Comparison of ENCODE assay signal across 9 cellular contexts in genomic region chr2:68789603-68790002, GRCh38. TPM values are rescaled to one million over a fixed set of nuclear protein-coding genes. Genes with fewer than 3 reads are reported as not detected.
DNase-seq lines count a peak whose midpoint lies in the region; TF ChIP-seq lines count a peak whose summit lies in the region.
"Had no signal": no experiment of that assay in that cellular context is flagged by ENCODE, and none has a peak within 500 bp of the region (broad histone marks: within the 10 kb centered on the region; RNA-seq: fewer than 3 reads in every experiment).

No MANE protein-coding gene starts in this region.

- no peak overlapping the region for H3K4me2 ChIP-seq in H9 (ENCODE audit: insufficient read depth, insufficient read length, low read length)

- no peak overlapping the region for H3K18ac ChIP-seq in H9 (ENCODE audit: insufficient read length, low read depth, low read length)

- no peaks in the 10 kb centered on the region for H4K20me1 ChIP-seq in H9 (ENCODE audit: control insufficient read depth, insufficient read depth, insufficient read length)

- no peaks in the 10 kb centered on the region for H3K9me3 ChIP-seq in H9 (ENCODE audit: control insufficient read depth, low read depth, low read length)

- intact Hi-C loops in dorsolateral prefrontal cortex (cut with DNase I), result no loop called here

- H2AK5ac ChIP-seq in H9 (ENCODE audit: insufficient read length, low read length), result no peak overlapping the region

- no peak overlapping the region for H3K56ac ChIP-seq in H9 (ENCODE audit: insufficient read length, low read depth, low read length)

- no peak overlapping the region for H3K14ac ChIP-seq in H9 (ENCODE audit: insufficient read depth, low read length)

- H3K27me3 ChIP-seq in H9 (ENCODE audit: insufficient read depth, low read length) (no peaks in the 10 kb centered on the region), dorsolateral prefrontal cortex (no peaks in the 10 kb centered on the region)

- H2BK120ac ChIP-seq in H9 (ENCODE audit: low read depth, low read length, poor library complexity, severe bottlenecking), result no peak overlapping the region

- no peak overlapping the region for H2BK20ac ChIP-seq in H9 (ENCODE audit: low read depth, low read length, poor library complexity, severe bottlenecking)

- H2BK12ac ChIP-seq in H9 (ENCODE audit: insufficient read length, low read depth, low read length), result no peak overlapping the region

- no peaks in the 10 kb centered on the region for H3K79me2 ChIP-seq in H9 (ENCODE audit: insufficient read depth, low read length)

- H3K4me3 Mint-ChIP-seq in H9 (no peak overlapping the region), IgD-negative memory B cell (peak overlapping the region; percentile 41 to 88 (median 58))

- no peak overlapping the region for H4K91ac ChIP-seq in H9 (ENCODE audit: insufficient read length, low read depth, low read length)

- H3K27ac ChIP-seq in H9 (ENCODE audit: insufficient read length, low read depth, low read length) (no peak overlapping the region), dorsolateral prefrontal cortex (no peak overlapping the region)

- H3K4me3 ChIP-seq in dorsolateral prefrontal cortex, result no peak overlapping the region

- DNase-seq in activated T-cell treated with anti-CD3 and anti-CD28 coated beads for 48 hours (ENCODE audit: low read depth), result peak; percentile 51
- DNase-seq in activated T-cell treated with anti-CD3 and anti-CD28 coated beads for 4 hours, result no peak
- DNase-seq in H9, result no peak
- peak; percentile 62 for DNase-seq in stimulated activated CD4-positive, alpha-beta T cell treated with anti-CD3 and anti-CD28 coated beads, Interleukin-4, amount 100 ng/mL, for 24 hours
- no peak for DNase-seq in NCI-H774 (lab: John Stamatoyannopoulos, UW)
- DNase-seq in dorsolateral prefrontal cortex, result no peak
- no peak for DNase-seq in central memory CD4-positive, alpha-beta T cell
- DNase-seq: aorta had no signal

- H3K9me3 Mint-ChIP-seq in H9 (no peaks in the 10 kb centered on the region), IgD-negative memory B cell (peaks cover 0 to 3% (median 0%) of the 10 kb centered on the region in 3 donors)

- peak overlapping the region; percentile 99 for H3K23ac ChIP-seq in H9 (ENCODE audit: insufficient read length, low read depth, low read length)

- H4K8ac ChIP-seq in H9 (replicated peaks; ENCODE audit: insufficient read length, low read depth, low read length), result peak overlapping the region; percentile 95

- H3K36me3 Mint-ChIP-seq in H9 (ENCODE audit: insufficient read depth in 1 of 3, low read depth in 3 of 3), result no peaks in the 10 kb centered on the region
- H3K36me3 Mint-ChIP-seq in IgD-negative memory B cell, result peaks cover 25% of the 10 kb centered on the region

- H3K23me2 ChIP-seq in H9 (ENCODE audit: insufficient read length, low read depth, low read length, poor library complexity, severe bottlenecking), result no peaks in the 10 kb centered on the region

- no peak overlapping the region for H2BK5ac ChIP-seq in H9 (ENCODE audit: insufficient read length, low read length)

- no peaks in the 10 kb centered on the region for H3K4me1 ChIP-seq in H9 (ENCODE audit: insufficient read depth, low read length)

- TF ChIP-seq CTCF in H9 (conservative IDR thresholded peaks at IDR 0.05) (no peak), dorsolateral prefrontal cortex (IDR thresholded peaks at IDR 0.05 in 54 of 56, conservative IDR thresholded peaks at IDR 0.05 in 2 of 56; ENCODE audit: low read depth in 1 of 56, partially characterized antibody in 56 of 56) (no peak)

- WGBS in H9 (ENCODE audit: extremely low coverage, insufficient read length, low lambda C conversion rate), result no CpG with 5 or more reads among the region's 7 CpGs

- H3K79me1 ChIP-seq in H9 (ENCODE audit: insufficient read depth, low read depth, low read length, poor library complexity, severe bottlenecking), result no peaks in the 10 kb centered on the region

- no peak overlapping the region for H3T11ph ChIP-seq in H9 (ENCODE audit: low read length)

- H4K5ac ChIP-seq in H9 (ENCODE audit: insufficient read length, low read depth, low read length), result no peak overlapping the region

- no peak overlapping the region for H3K4ac ChIP-seq in H9 (ENCODE audit: low read depth, low read length)

- H2BK15ac ChIP-seq in H9 (ENCODE audit: low read depth, low read length), result no peak overlapping the region

- no peak overlapping the region for H3K9ac ChIP-seq in H9 (ENCODE audit: extremely low read depth, insufficient read length, low read length)

- H2AFZ ChIP-seq in H9 (ENCODE audit: low read length), result no peak overlapping the region

- H3K4me1 Mint-ChIP-seq in H9 (no peaks in the 10 kb centered on the region), IgD-negative memory B cell (peaks cover 40 to 55% (median 45%) of the 10 kb centered on the region in 3 donors)

- no peak overlapping the region for H3K27ac Mint-ChIP-seq in H9
- H3K27ac Mint-ChIP-seq in IgD-negative memory B cell, result peak overlapping the region in 1 of 3 donors; percentile 86

- H3K27me3 Mint-ChIP-seq in H9 (ENCODE audit: low read depth) (no peaks in the 10 kb centered on the region; the same call in 1 of the 2 replicates), IgD-negative memory B cell (no peaks in the 10 kb centered on the region)

RNA-seq across cellular contexts. Expression of gene ARHGAP25, which starts 55.0 kb away (rescaled TPM):
- total RNA-seq in H9 (2021), result 1.3 TPM in 2 replicates
- 217 TPM for polyA plus RNA-seq in IgD-negative memory B cell
- total RNA-seq in dorsolateral prefrontal cortex, result 10 to 100 TPM in 20 of 120 experiments, 1 to 10 TPM in 100; 1.8 to 15.0 (median 7.5) TPM

Comparison
In these comparisons a context has a peak if more than half of its experiments do, and no peak if none do; other contexts are left out.
1. DNase-seq: peak in activated T-cell treated with anti-CD3 and anti-CD28 coated beads for 48 hours (single experiment) and stimulated activated CD4-positive, alpha-beta T cell treated with anti-CD3 and anti-CD28 coated beads, Interleukin-4, amount 100 ng/mL, for 24 hours (single experiment); none in activated T-cell treated with anti-CD3 and anti-CD28 coated beads for 4 hours (single experiment), H9 (single experiment), NCI-H774 (single experiment), dorsolateral prefrontal cortex (0 of 10) and central memory CD4-positive, alpha-beta T cell (single experiment).
2. H3K4me3 Mint-ChIP-seq: peak in IgD-negative memory B cell (4 of 4); none in H9 (0 of 2).